In the genomic region with DNA sequence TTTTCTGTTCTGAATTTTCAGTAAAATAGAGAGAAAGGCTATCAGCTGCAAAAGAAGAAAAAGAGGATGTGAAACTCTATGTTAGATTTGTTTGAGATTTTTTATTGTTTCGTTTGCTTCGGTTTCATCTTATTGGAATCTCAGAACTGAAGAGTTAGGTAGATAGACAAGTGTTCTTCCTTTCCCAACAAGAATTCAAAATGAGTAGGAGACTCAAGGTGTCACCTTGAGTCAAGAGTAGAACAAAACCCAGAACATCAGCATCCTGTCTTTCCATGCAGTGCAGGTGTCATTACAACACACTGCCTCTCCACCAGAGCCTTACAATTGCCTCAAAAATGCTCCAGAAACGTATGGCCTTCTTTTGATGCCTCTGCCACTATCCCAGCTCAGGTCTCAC, we compare ENCODE assay signal across 10 cellular contexts.
DNase-seq lines count a peak whose midpoint lies in the region; ATAC-seq and TF ChIP-seq lines count a peak whose summit lies in the region.
"Had no signal": no experiment of that assay in that cellular context is flagged by ENCODE, and none has a peak within 500 bp of the region (broad histone marks: within the 10 kb centered on the region; RNA-seq: fewer than 3 reads in every experiment).

No MANE protein-coding gene starts in this region.

- ATAC-seq in GM19372 (IDR thresholded peaks at IDR 0.05; ENCODE audit: low read depth, unreplicated experiment): peak; percentile 90
- ATAC-seq in HG02852 (IDR thresholded peaks at IDR 0.05; ENCODE audit: unreplicated experiment): peak; percentile 86
- ATAC-seq in HG03575 (IDR thresholded peaks at IDR 0.05; ENCODE audit: extremely low read depth, insufficient number of reproducible peaks, low FRiP score, unreplicated experiment): peak; percentile 86
- no peak for ATAC-seq in HG02588 (IDR thresholded peaks at IDR 0.05; ENCODE audit: unreplicated experiment)

- TF ChIP-seq CTCF in GM12865 (IDR thresholded peaks at IDR 0.05; ENCODE audit: insufficient read depth, low read depth, low read length, missing control alignments): no peak

- H3K4me3 ChIP-seq in GM12865 (ENCODE audit: low read depth, low read length): no peak overlapping the region

- peak; percentile 8 for DNase-seq in GM12865 (ENCODE audit: low read depth)
- DNase-seq in COLO829 (ENCODE audit: low spot score): no peak
- no peak for DNase-seq in LoVo (ENCODE audit: low spot score)
- DNase-seq in hypothalamus (lab: John Stamatoyannopoulos, UW): no peak
- DNase-seq: aorta, NCI-H524 treated with DMSO at 0.1 percent for 48 hours had no signal
